Comparison of ENCODE assay signal across 33 cellular contexts in the genomic region with DNA sequence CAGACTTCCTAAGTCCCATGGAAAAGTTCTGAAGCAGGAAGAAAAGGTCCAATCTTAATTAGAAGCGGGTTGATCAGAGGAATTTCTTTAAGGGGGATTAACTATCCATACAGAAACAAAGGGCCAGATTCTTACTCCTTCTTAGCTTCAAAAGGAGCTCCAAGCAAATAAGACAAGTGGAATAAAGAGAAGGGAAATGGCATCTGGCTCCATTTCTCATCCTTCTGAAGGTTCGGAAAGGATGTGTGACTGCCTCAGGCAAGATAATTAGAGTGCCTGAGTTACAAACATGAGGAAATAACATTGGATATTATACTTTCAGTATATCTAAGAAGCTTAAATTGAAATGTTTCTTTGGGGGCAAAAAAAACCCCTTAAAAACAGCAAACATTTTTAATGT.
"Had no signal": no experiment of that assay in that cellular context is flagged by ENCODE, and none has a peak within 500 bp of the region (broad histone marks: within the 10 kb centered on the region; RNA-seq: fewer than 3 reads in every experiment).

No MANE protein-coding gene starts in this region.

- DNase-seq: Karpas-422, Kasumi-1, MG63, MM.1S, MV-4-11, NCI-H1048, NCI-H1092, NCI-H1092 treated with DMSO at 0.1 percent for 48 hours, NCI-H1105, NCI-H1105 treated with DMSO at 0.1 percent for 48 hours, NCI-H1417 treated with DMSO at 0.1 percent for 48 hours, NCI-H1436, NCI-H1436 treated with DMSO at 0.1 percent for 48 hours, NCI-H146, NCI-H1694, NCI-H1694 treated with DMSO at 0.1 percent for 48 hours, NCI-H187, NCI-H187 treated with DMSO at 0.1 percent for 48 hours, NCI-H1930, NCI-H2029, NCI-H2029 treated with DMSO at 0.1 percent for 48 hours, NCI-H2081, NCI-H2081 treated with DMSO at 0.1 percent for 48 hours, NCI-H2107, NCI-H2171, NCI-H2171 treated with DMSO at 0.1 percent for 48 hours, NCI-H2227 treated with DMSO at 0.1 percent for 48 hours, NCI-H226, NCI-H345, NCI-H446, NCI-H446 treated with DMSO at 0.1 percent for 48 hours, NCI-H510A had no signal

- H3K36me3 ChIP-seq: MG63 had no signal

- H3K4me3 ChIP-seq: MG63 had no signal

- H3K9ac ChIP-seq: KMS-11 had no signal

- H3K27ac ChIP-seq: KMS-11 had no signal

- H3K4me2 ChIP-seq: KMS-11 had no signal

- H3K27me3 ChIP-seq: MG63 had no signal

- H3K9me3 ChIP-seq: MG63 had no signal
